In the genomic region with DNA sequence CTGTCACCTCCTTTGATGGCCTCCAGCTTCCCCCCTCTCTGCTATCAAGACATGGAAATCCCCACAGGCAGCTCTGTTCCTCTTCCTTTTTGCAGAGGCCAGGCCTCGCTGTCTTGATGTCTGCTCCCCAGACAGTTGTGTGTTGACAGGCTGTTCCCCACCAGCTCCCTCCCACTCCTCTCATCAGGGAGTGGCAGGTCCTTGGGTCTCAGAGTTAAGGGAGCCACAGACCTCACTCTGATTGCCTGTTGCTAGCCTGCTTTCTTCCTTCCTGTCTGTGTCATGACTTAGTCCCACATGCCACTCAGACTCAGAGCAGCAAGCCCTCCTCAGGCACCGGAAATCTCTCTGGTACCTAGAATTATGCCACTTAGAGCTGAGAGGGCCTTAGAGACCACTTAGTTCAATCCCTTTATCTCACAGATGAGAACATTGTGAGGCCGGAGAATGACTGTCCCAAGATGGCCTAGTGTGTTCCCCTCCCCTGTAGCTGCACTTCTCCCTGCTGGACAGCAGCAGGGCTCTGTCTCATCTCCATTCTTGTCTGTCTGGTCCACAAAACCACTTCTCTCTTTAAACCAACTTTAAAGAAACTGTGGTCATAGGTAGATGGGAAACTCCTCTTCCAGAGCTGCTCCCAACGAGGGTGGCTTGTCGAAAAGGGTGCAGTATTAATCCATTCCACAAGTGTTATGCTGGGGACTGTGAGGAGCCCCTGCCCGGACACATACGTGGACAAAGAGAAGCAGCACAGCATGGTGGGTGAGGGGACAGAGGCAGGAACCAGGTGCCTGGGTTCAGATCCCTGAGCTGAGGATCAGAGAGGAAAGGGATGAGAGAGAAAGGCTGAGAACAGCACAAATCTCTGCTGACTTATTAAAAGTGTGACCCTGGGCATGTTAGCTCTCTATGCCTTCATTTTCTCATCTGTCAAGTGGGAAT, we compare ENCODE assay signal across 8 cellular contexts. TPM values are rescaled to one million over a fixed set of nuclear protein-coding genes. Genes with fewer than 3 reads are reported as not detected.
A peak's percentile ranks its signal among the peaks of the same experiment; 100 is the strongest.
DNase-seq lines count a peak whose midpoint lies in the region; ATAC-seq and TF ChIP-seq lines count a peak whose summit lies in the region.

No MANE protein-coding gene starts in this region.

- CTCF ChIA-PET in activated CD8-positive, alpha-beta T cell treated with anti-CD3 and anti-CD28 coated beads for 36 hours (lab: Charles Lee): interaction anchor here (1.3 to 6.4 kb wide), 4 partner anchors 10 to 82 kb away, joined by 4 to 40 read pairs (median 17); partner anchors contain the start of gene RNF141

- H3K27ac Mint-ChIP-seq in activated CD8-positive, alpha-beta T cell treated with anti-CD3 and anti-CD28 coated beads for 36 hours: peak overlapping the region; percentile 98
- H3K27ac Mint-ChIP-seq in stimulated activated naive B cell treated with anti-CD40 and anti-IgM and Interleukin-4, amounts not matched to agents 10 μg/mL and 1 μg/mL and 100 μg/mL, for 72 hours: peak overlapping the region; percentile 95

- peak overlapping the region; percentile 65; the same call in 1 of the 2 replicates for H2AFZ ChIP-seq in Karpas-422 (ENCODE audit: low read length)

- H3K4me2 ChIP-seq in Karpas-422 (ENCODE audit: low read depth, low read length, poor library complexity, severe bottlenecking): peak overlapping the region; percentile 56

- intact Hi-C loops in activated CD8-positive, alpha-beta T cell treated with anti-CD3 and anti-CD28 coated beads for 36 hours (cut with micrococcal nuclease): loop anchor here (5.0 kb wide), 1 partner anchor 78 kb away; no protein-coding TSS in a partner anchor
- intact Hi-C loops in left ventricle myocardium inferior (cut with micrococcal nuclease): no loop called here

- peak overlapping the region; percentile 32; the same call in 1 of the 2 replicates for H3K4me3 ChIP-seq in Karpas-422 (ENCODE audit: low read length)
- no peak overlapping the region for H3K4me3 ChIP-seq in left ventricle myocardium inferior

- H3K27ac ChIP-seq in Karpas-422 (ENCODE audit: low read length): peak overlapping the region; percentile 67
- peak overlapping the region; percentile 12 for H3K27ac ChIP-seq in left ventricle myocardium inferior (replicated peaks)

- H3K27me3 Mint-ChIP-seq in activated CD8-positive, alpha-beta T cell treated with anti-CD3 and anti-CD28 coated beads for 36 hours: no peaks in the 10 kb centered on the region
- no peaks in the 10 kb centered on the region for H3K27me3 Mint-ChIP-seq in stimulated activated naive B cell treated with anti-CD40 and anti-IgM and Interleukin-4, amounts not matched to agents 10 μg/mL and 1 μg/mL and 100 μg/mL, for 72 hours

- H4K20me1 ChIP-seq in Karpas-422 (ENCODE audit: insufficient read depth, low read depth, low read length): no peaks in the 10 kb centered on the region

- peak overlapping the region; percentile 61 for H3K9ac ChIP-seq in Karpas-422 (ENCODE audit: low read length)

- no peak for TF ChIP-seq CTCF in GM10266 (IDR thresholded peaks at IDR 0.05; ENCODE audit: control insufficient read depth, insufficient read depth, low read depth, missing control alignments)
- TF ChIP-seq CTCF in activated CD8-positive, alpha-beta T cell treated with anti-CD3 and anti-CD28 coated beads for 36 hours (IDR thresholded peaks at IDR 0.05): no peak
- TF ChIP-seq CTCF in left ventricle myocardium inferior (IDR thresholded peaks at IDR 0.05; ENCODE audit: borderline replicate concordance): no peak

- H3K4me3 Mint-ChIP-seq in activated CD8-positive, alpha-beta T cell treated with anti-CD3 and anti-CD28 coated beads for 36 hours: peak overlapping the region; percentile 67
- H3K4me3 Mint-ChIP-seq in stimulated activated naive B cell treated with anti-CD40 and anti-IgM and Interleukin-4, amounts not matched to agents 10 μg/mL and 1 μg/mL and 100 μg/mL, for 72 hours: peak overlapping the region; percentile 75 to 80

- POLR2A ChIA-PET in activated CD8-positive, alpha-beta T cell treated with anti-CD3 and anti-CD28 coated beads for 36 hours (lab: Charles Lee): interaction anchor here (0.6 to 5.8 kb wide), 9 partner anchors 8 to 115 kb away, joined by 3 to 30 read pairs (median 4); partner anchors contain the start of gene RNF141

- H3K4me1 Mint-ChIP-seq in activated CD8-positive, alpha-beta T cell treated with anti-CD3 and anti-CD28 coated beads for 36 hours (ENCODE audit: low read depth): peaks cover 52% of the 10 kb centered on the region
- H3K4me1 Mint-ChIP-seq in stimulated activated naive B cell treated with anti-CD40 and anti-IgM and Interleukin-4, amounts not matched to agents 10 μg/mL and 1 μg/mL and 100 μg/mL, for 72 hours: peaks cover 46 to 88% of the 10 kb centered on the region in 2 donors

- H3K79me2 ChIP-seq in Karpas-422 (ENCODE audit: low read length): no peaks in the 10 kb centered on the region

- DNase-seq in GM10266 (ENCODE audit: extremely low spot score): peak; percentile 69
- peak; percentile 77 for DNase-seq in Karpas-422
- peak; percentile 82 for DNase-seq in activated CD8-positive, alpha-beta T cell treated with anti-CD3 and anti-CD28 coated beads for 36 hours
- DNase-seq in left ventricle myocardium inferior: no peak
- DNase-seq in stimulated activated naive B cell treated with anti-CD40 and anti-IgM and Interleukin-4, amounts not matched to agents 10 μg/mL and 1 μg/mL and 100 μg/mL, for 72 hours: peak; percentile 75
- DNase-seq in NCI-H774 (lab: John Stamatoyannopoulos, UW): no peak
- DNase-seq in NCI-H2196 (lab: John Stamatoyannopoulos, UW; ENCODE audit: unreplicated experiment): no peak

- H3K36me3 ChIP-seq in Karpas-422 (ENCODE audit: insufficient read depth, low read length) (peaks cover 7% of the 10 kb centered on the region; the same call in 1 of the 2 replicates), left ventricle myocardium inferior (no peaks in the 10 kb centered on the region)

- H3K9me3 Mint-ChIP-seq in activated CD8-positive, alpha-beta T cell treated with anti-CD3 and anti-CD28 coated beads for 36 hours: no peaks in the 10 kb centered on the region
- no peaks in the 10 kb centered on the region for H3K9me3 Mint-ChIP-seq in stimulated activated naive B cell treated with anti-CD40 and anti-IgM and Interleukin-4, amounts not matched to agents 10 μg/mL and 1 μg/mL and 100 μg/mL, for 72 hours

- no peaks in the 10 kb centered on the region for H3K27me3 ChIP-seq in Karpas-422 (ENCODE audit: low read length)
- H3K27me3 ChIP-seq in left ventricle myocardium inferior (ENCODE audit: low read depth): peaks cover 13% of the 10 kb centered on the region

- H3K36me3 Mint-ChIP-seq in activated CD8-positive, alpha-beta T cell treated with anti-CD3 and anti-CD28 coated beads for 36 hours (ENCODE audit: low read depth): peaks cover 36% of the 10 kb centered on the region
- peaks cover 25 to 38% of the 10 kb centered on the region in 2 donors for H3K36me3 Mint-ChIP-seq in stimulated activated naive B cell treated with anti-CD40 and anti-IgM and Interleukin-4, amounts not matched to agents 10 μg/mL and 1 μg/mL and 100 μg/mL, for 72 hours

- ATAC-seq in GM21526 (IDR thresholded peaks at IDR 0.05; ENCODE audit: low FRiP score, unreplicated experiment): peak; percentile 40
- peak; percentile 77 for ATAC-seq in activated CD8-positive, alpha-beta T cell treated with anti-CD3 and anti-CD28 coated beads for 36 hours
- peak; percentile 67 to 68 for ATAC-seq in stimulated activated naive B cell treated with anti-CD40 and anti-IgM and Interleukin-4, amounts not matched to agents 10 μg/mL and 1 μg/mL and 100 μg/mL, for 72 hours (replicated peaks)

- H3K9me3 ChIP-seq in Karpas-422 (ENCODE audit: low read length) (no peaks in the 10 kb centered on the region), left ventricle myocardium inferior (replicated peaks) (no peaks in the 10 kb centered on the region)

- H3K9me2 ChIP-seq in Karpas-422 (replicated peaks; ENCODE audit: insufficient read depth, low read length): no peaks in the 10 kb centered on the region

- peaks cover 61% of the 10 kb centered on the region for H3K4me1 ChIP-seq in Karpas-422 (ENCODE audit: low read length)
- H3K4me1 ChIP-seq in left ventricle myocardium inferior: peaks cover 12% of the 10 kb centered on the region

RNA-seq across cellular contexts. Expression of gene AMPD3, which starts 4.2 kb away (rescaled TPM):
- 7.5 and 12.5 TPM in 2 replicates for total RNA-seq in Karpas-422 (2014; rRNA removed; shearing (Covaris generic); ENCODE audit: low replicate concordance)
- total RNA-seq in activated CD8-positive, alpha-beta T cell treated with anti-CD3 and anti-CD28 coated beads for 36 hours: 10 to 100 TPM; 31.1 to 34.2 TPM
- 3.4 TPM for total RNA-seq in left ventricle myocardium inferior

Comparison
In these comparisons a context has a peak if more than half of its experiments do, and no peak if none do; other contexts are left out.
1. DNase-seq: peak in GM10266 (single experiment), Karpas-422 (single experiment), activated CD8-positive, alpha-beta T cell treated with anti-CD3 and anti-CD28 coated beads for 36 hours (single experiment) and stimulated activated naive B cell treated with anti-CD40 and anti-IgM and Interleukin-4, amounts not matched to agents 10 μg/mL and 1 μg/mL and 100 μg/mL, for 72 hours (single experiment); none in left ventricle myocardium inferior (single experiment), NCI-H774 (single experiment) and NCI-H2196 (single experiment).
2. Peak in every context shown above with its lines, with median percentiles within 50 percentile points of each other: ATAC-seq.